Comparison of ENCODE assay signal across 1 cellular context in the genomic region with DNA sequence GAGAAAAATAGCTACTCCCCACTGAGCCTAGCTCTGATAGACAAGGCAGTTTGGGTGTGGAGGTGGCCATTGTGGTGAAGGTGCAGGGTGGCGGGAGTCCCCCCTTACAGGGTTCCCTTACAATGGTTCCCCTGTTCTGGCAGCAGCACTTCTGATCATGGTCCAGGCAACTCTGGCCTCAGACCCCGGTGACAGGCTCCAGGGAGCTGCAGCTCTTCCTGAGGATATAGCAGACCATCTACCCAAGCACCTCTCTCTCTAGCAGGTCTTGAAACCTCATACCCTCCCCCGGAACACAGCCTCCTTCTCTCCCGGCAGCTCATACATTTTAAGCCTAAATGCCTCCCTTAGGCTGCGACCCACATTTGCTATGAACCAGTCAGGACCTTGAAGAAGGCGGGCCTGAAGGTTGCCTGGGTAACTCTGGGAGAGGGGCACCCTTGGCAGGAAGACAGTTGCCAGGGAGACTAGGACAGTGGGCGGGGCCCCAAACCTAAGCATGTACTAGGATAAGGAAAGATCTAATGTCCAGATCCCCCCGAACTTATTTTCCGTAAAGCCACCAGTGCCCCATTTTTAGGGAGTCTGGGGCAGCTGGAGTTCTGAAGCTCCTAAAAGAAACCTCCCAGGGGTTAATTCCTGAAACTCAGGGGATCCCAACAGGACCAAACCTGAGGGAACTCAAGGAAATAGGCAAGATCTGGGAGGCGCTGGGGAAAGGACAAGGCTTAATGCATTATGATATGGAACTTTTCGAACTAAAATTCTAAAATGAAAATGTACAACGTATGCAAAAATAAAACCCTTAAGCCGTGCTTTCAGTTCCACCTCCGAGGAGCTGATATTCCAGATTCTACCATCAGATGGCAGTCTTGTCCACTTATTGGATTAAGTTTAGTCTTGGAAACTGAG.
TF ChIP-seq lines count a peak whose summit lies in the region.

No MANE protein-coding gene starts in this region.

TF ChIP-seq in H1, 55 proteins besides CTCF, POLR2A, EP300 and RAD21:
- TF ChIP-seq JUN (IDR thresholded peaks at IDR 0.05; ENCODE audit: low read depth, low read length) (no peak), MAFK (IDR thresholded peaks at IDR 0.05; ENCODE audit: low read depth, low read length) (0 out of 2 replicates have a peak, but pooled peaks have one; percentile 15), SIN3A (conservative IDR thresholded peaks at IDR 0.05 in 1 of 2, IDR thresholded peaks at IDR 0.05 in 1 of 2; ENCODE audit: low read depth in 1 of 2, low read length in 2 of 2) (peak; percentile 62 to 82; a peak in 1 of 4 replicates), MAX (IDR thresholded peaks at IDR 0.05) (no peak), SP4 (IDR thresholded peaks at IDR 0.05; ENCODE audit: low read length) (peak; percentile 50; the same call in 1 of the 2 replicates), NANOG (IDR thresholded peaks at IDR 0.05; ENCODE audit: insufficient read depth, low read depth, low read length, poor library complexity, severe bottlenecking) (no peak), SP1 (IDR thresholded peaks at IDR 0.05; ENCODE audit: low read depth, low read length) (peak; percentile 57; the same call in 1 of the 2 replicates), RNF2 (IDR thresholded peaks at IDR 0.05; ENCODE audit: borderline replicate concordance, low read depth, low read length, missing control alignments, poor library complexity, severe bottlenecking) (no peak), KDM5A (IDR thresholded peaks at IDR 0.05; ENCODE audit: low read length) (peak; percentile 80), NRF1 (IDR thresholded peaks at IDR 0.05; ENCODE audit: low read depth, low read length) (no peak), RBBP5 (IDR thresholded peaks at IDR 0.05; ENCODE audit: borderline replicate concordance, low read depth, low read length) (no peak), RFX5 (IDR thresholded peaks at IDR 0.05; ENCODE audit: borderline replicate concordance, low read depth, low read length) (peak; percentile 61; the same call in 1 of the 2 replicates), KDM1A (IDR thresholded peaks at IDR 0.05; ENCODE audit: borderline replicate concordance, low read length) (no peak), TBP (IDR thresholded peaks at IDR 0.05; ENCODE audit: low read depth, low read length) (peak; percentile 42), ASH2L (IDR thresholded peaks at IDR 0.05; ENCODE audit: low read length) (peak; percentile 52), EGR1 (IDR thresholded peaks at IDR 0.05; ENCODE audit: borderline replicate concordance, low read depth, low read length) (no peak), ATF2 (IDR thresholded peaks at IDR 0.05; ENCODE audit: low read length) (no peak), CTBP2 (IDR thresholded peaks at IDR 0.05; ENCODE audit: borderline replicate concordance, insufficient read depth, insufficient read length, low read length) (no peak), PHF8 (conservative IDR thresholded peaks at IDR 0.05; ENCODE audit: low read depth, low read length) (0 out of 2 replicates have a peak, but pooled peaks have one; percentile 24), TAF1 (IDR thresholded peaks at IDR 0.05; ENCODE audit: low read depth, low read length) (peak; percentile 61; the same call in 1 of the 2 replicates), CBX5 (IDR thresholded peaks at IDR 0.05; ENCODE audit: low read depth, low read length) (no peak), YY1 (IDR thresholded peaks at IDR 0.05; ENCODE audit: low read depth, low read length) (peak; percentile 73; the same call in 1 of the 2 replicates), SIX5 (IDR thresholded peaks at IDR 0.05; ENCODE audit: low read depth, low read length) (no peak), HDAC2 (IDR thresholded peaks at IDR 0.05; ENCODE audit: borderline replicate concordance in 1 of 2, low read depth in 2 of 2, low read length in 2 of 2) (no peak; a peak in 1 of 4 replicates), SRF (IDR thresholded peaks at IDR 0.05; ENCODE audit: low read depth, low read length) (no peak), TEAD4 (IDR thresholded peaks at IDR 0.05; ENCODE audit: low read depth, low read length) (no peak), HDAC6 (IDR thresholded peaks at IDR 0.05; ENCODE audit: low read depth, low read length) (no peak), ZNF274 (IDR thresholded peaks at IDR 0.05; ENCODE audit: borderline replicate concordance, extremely low read depth, low read length) (no peak), CHD1 (IDR thresholded peaks at IDR 0.05; ENCODE audit: low read depth, low read length) (no peak), EZH2 (IDR thresholded peaks at IDR 0.05; ENCODE audit: low read depth, low read length, severe bottlenecking) (no peak), POLR2AphosphoS5 (IDR thresholded peaks at IDR 0.05; ENCODE audit: low read depth, low read length) (no peak), SAP30 (IDR thresholded peaks at IDR 0.05; ENCODE audit: insufficient read depth, insufficient replicate concordance, low read length) (no peak), SP2 (IDR thresholded peaks at IDR 0.05; ENCODE audit: low read length) (peak; percentile 9; the same call in 1 of the 2 replicates)
- TF ChIP-seq, protein P1, sequence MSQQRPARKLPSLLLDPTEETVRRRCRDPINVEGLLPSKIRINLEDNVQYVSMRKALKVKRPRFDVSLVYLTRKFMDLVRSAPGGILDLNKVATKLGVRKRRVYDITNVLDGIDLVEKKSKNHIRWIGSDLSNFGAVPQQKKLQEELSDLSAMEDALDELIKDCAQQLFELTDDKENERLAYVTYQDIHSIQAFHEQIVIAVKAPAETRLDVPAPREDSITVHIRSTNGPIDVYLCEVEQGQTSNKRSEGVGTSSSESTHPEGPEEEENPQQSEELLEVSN (IDR thresholded peaks at IDR 0.05): no peak
